Comparison of ENCODE assay signal across 21 cellular contexts in genomic region chrX:115346738-115347137, GRCh38. TPM values are rescaled to one million over a fixed set of nuclear protein-coding genes. Genes with fewer than 3 reads are reported as not detected.
"Had no signal": no experiment of that assay in that cellular context is flagged by ENCODE, and none has a peak within 500 bp of the region (broad histone marks: within the 10 kb centered on the region; RNA-seq: fewer than 3 reads in every experiment).

No MANE protein-coding gene starts in this region.

RNA-seq across cellular contexts. Expression of gene LUZP4, which starts 57.2 kb away (rescaled TPM):
- total RNA-seq: activated naive CD4-positive, alpha-beta T cell treated with anti-CD3 and anti-CD28 coated beads for 36 hours; activated naive CD4-positive, alpha-beta T cell treated with anti-CD3 and anti-CD28 coated beads, Interleukin-2, amount 50 U/mL, for 72 hours; activated naive CD8-positive, alpha-beta T cell treated with anti-CD3 and anti-CD28 coated beads for 36 hours; activated naive CD8-positive, alpha-beta T cell treated with anti-CD3 and anti-CD28 coated beads, Interleukin-2, amount 10 ng/mL, durations not matched to agents 7 days and 5 days; activated T-cell treated with anti-CD3 and anti-CD28 coated beads, Interleukin-2, amount 50 U/mL, for 4 hours; activated T-cell treated with anti-CD3 and anti-CD28 coated beads, Interleukin-2, amount 50 U/mL, for 72 hours; activated T-helper 1 cell treated with anti-CD3 and anti-CD28 coated beads, Interleukin-12 subunit alpha, Interleukin-12 subunit beta, Interleukin-2, Interleukin-4 antibody, amounts not matched to agents 30 ng/mL and 10 ng/mL and 1 ng/mL, durations not matched to agents 14 hours and 24 hours and 36 hours; activated T-helper 17 cell treated with anti-CD3 and anti-CD28 coated beads, Interleukin-2, amount 50 U/mL, for 72 hours; activated T-helper 2 cell treated with anti-CD3 and anti-CD28 coated beads, Interferon-gamma antibody, Interleukin-2, Interleukin-4, amounts not matched to agents 10 μg/mL and 5 μg/mL and 100 μg/mL, durations not matched to agents 14 hours and 24 hours and 36 hours; adrenal gland; aorta; ascending aorta; astrocyte; body of pancreas; breast epithelium; bronchial epithelial cell; cardiac muscle cell; cardiac septum; cerebellum; chondrocyte had no signal
- polyA plus RNA-seq: adipose tissue, adrenal gland, aorta, cardiac muscle cell had no signal
